Comparison of ENCODE assay signal across 13 cellular contexts in the genomic region with DNA sequence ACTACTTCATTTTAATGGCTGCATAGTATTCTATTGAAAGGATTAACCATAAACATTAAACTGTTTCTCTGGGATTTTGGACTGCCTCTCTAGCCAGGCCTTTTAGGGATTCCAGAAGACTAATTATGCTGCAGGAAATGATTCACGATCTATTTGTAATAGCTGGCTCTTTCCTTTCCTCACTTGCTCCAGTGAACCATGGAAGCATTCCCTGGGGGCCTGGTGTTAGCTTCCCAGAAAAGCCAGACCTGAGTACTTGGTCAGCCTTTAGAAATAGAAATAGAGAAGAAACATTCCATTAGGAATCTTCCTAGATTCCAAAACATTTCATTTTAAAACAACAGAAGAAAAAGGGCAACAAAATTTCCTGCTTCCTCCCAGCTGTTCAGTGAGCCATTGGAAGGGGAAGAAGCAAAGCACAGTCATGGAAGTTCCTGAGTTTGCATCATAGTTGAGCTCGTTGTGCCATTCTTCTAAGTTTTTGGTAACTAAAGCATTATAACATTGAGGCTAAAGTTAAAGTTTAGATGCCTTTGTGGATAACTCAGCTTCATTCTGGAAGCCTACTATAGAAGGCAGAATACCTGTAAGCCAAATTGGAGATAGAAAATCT.
DNase-seq lines count a peak whose midpoint lies in the region; ATAC-seq and TF ChIP-seq lines count a peak whose summit lies in the region.
"Had no signal": no experiment of that assay in that cellular context is flagged by ENCODE, and none has a peak within 500 bp of the region (broad histone marks: within the 10 kb centered on the region; RNA-seq: fewer than 3 reads in every experiment).

No MANE protein-coding gene starts in this region.

- H3K9me3 ChIP-seq in T-helper 17 cell (ENCODE audit: control insufficient read depth, low read length, poor library complexity, severe bottlenecking), result no peaks in the 10 kb centered on the region
- H3K9me3 ChIP-seq: stomach had no signal

- no peak overlapping the region for H3K27ac Mint-ChIP-seq in T-helper 17 cell

- POLR2A ChIA-PET in AG04449 (lab: Yijun Ruan, JAX), result interaction anchor here (1.1 kb wide), 1 partner anchor 12 kb away, joined by 4 read pairs; no protein-coding TSS in a partner anchor

- ATAC-seq in HG02763 (IDR thresholded peaks at IDR 0.05; ENCODE audit: unreplicated experiment) (no peak), T-helper 17 cell (no peak)

- H3K4me3 Mint-ChIP-seq in T-helper 17 cell, result no peak overlapping the region

- TF ChIP-seq EP300 in Ishikawa (IDR thresholded peaks at IDR 0.05; ENCODE audit: borderline replicate concordance), result peak; percentile 28; the same call in 1 of the 2 replicates

- no peaks in the 10 kb centered on the region for H3K4me1 Mint-ChIP-seq in T-helper 17 cell

- DNase-seq in AG04449 (ENCODE audit: low read depth, low spot score) (peak; percentile 41), coronary artery (ENCODE audit: low spot score) (no peak), kidney tubule cell (ENCODE audit: low spot score) (peak; percentile 98), SK-N-DZ (ENCODE audit: low spot score) (no peak), T-helper 17 cell (no peak)
- no peak for DNase-seq in activated CD8-positive, alpha-beta memory T cell treated with anti-CD3 and anti-CD28 coated beads, Interleukin-2, amount 50 U/mL, for 48 hours
- DNase-seq: NCI-H510A treated with DMSO at 0.1 percent for 48 hours; SIG-M5; stimulated activated CD4-positive, alpha-beta T cell treated with anti-CD3 and anti-CD28 coated beads, Interleukin-2, amount 100 ng/mL, for 48 hours; stomach had no signal

- peak overlapping the region; percentile 49 to 64 for H3K27ac ChIP-seq in coronary artery
- H3K27ac ChIP-seq: C4-2B had no signal

- CTCF ChIA-PET in AG04449 (lab: Yijun Ruan, JAX), result interaction anchor here (1.4 kb wide), 1 partner anchor 263 kb away, joined by 3 read pairs; no protein-coding TSS in a partner anchor

- H3K36me3 Mint-ChIP-seq in T-helper 17 cell (ENCODE audit: low read depth), result no peaks in the 10 kb centered on the region

- no peak overlapping the region for H3K4me3 ChIP-seq in AG04449 (ENCODE audit: low read depth, low read length)
- H3K4me3 ChIP-seq in coronary artery, result no peak overlapping the region
- H3K4me3 ChIP-seq: stomach had no signal

- TF ChIP-seq CTCF in AG04449 (IDR thresholded peaks at IDR 0.05; ENCODE audit: insufficient read depth, low read length, missing control alignments), result no peak
- no peak for TF ChIP-seq CTCF in coronary artery (IDR thresholded peaks at IDR 0.05)

- H3K27me3 Mint-ChIP-seq in T-helper 17 cell, result no peaks in the 10 kb centered on the region

- TF ChIP-seq RAD21 in Ishikawa (IDR thresholded peaks at IDR 0.05; ENCODE audit: low read depth), result no peak

TF ChIP-seq in Ishikawa, 13 proteins besides CTCF, POLR2A, EP300 and RAD21:
- TF ChIP-seq NFIC (IDR thresholded peaks at IDR 0.05) (no peak), TEAD4 (IDR thresholded peaks at IDR 0.05) (0 out of 2 replicates have a peak, but pooled peaks have one; percentile 27), TCF12 (IDR thresholded peaks at IDR 0.05; ENCODE audit: low read depth) (no peak), ZBTB7A (IDR thresholded peaks at IDR 0.05; ENCODE audit: low read depth) (no peak), MAX (IDR thresholded peaks at IDR 0.05) (no peak), REST (IDR thresholded peaks at IDR 0.05; ENCODE audit: low read depth) (no peak)

Comparison
In these comparisons a context has a peak if more than half of its experiments do, and no peak if none do; other contexts are left out.
1. DNase-seq: peak in AG04449 (single experiment) and kidney tubule cell (single experiment); none in coronary artery (single experiment), activated CD8-positive, alpha-beta memory T cell treated with anti-CD3 and anti-CD28 coated beads, Interleukin-2, amount 50 U/mL, for 48 hours (single experiment), SK-N-DZ (single experiment) and T-helper 17 cell (0 of 3).